ENCODE assay signal across 9 cellular contexts in genomic region chr10:18607503-18607902, GRCh38. TPM values are rescaled to one million over a fixed set of nuclear protein-coding genes. Genes with fewer than 3 reads are reported as not detected.
A peak's percentile ranks its signal among the peaks of the same experiment; 100 is the strongest.
DNase-seq lines count a peak whose midpoint lies in the region; ATAC-seq and TF ChIP-seq lines count a peak whose summit lies in the region.
"Had no signal": no experiment of that assay in that cellular context is flagged by ENCODE, and none has a peak within 500 bp of the region (broad histone marks: within the 10 kb centered on the region; RNA-seq: fewer than 3 reads in every experiment).

No MANE protein-coding gene starts in this region.

- peak; percentile 67 for ATAC-seq in GM21723 (IDR thresholded peaks at IDR 0.05; ENCODE audit: unreplicated experiment)
- ATAC-seq in activated T-helper 17 cell treated with anti-CD3 and anti-CD28 coated beads, Interleukin-2, amount 50 U/mL, for 72 hours (replicated peaks): no peak
- no peak for ATAC-seq in stimulated activated memory B cell treated with anti-CD40 and anti-IgM and Interleukin-4, amounts not matched to agents 10 μg/mL and 1 μg/mL and 100 μg/mL, for 72 hours
- no peak for ATAC-seq in HG03354 (IDR thresholded peaks at IDR 0.05; ENCODE audit: poor library complexity, severe bottlenecking, unreplicated experiment)
- ATAC-seq: left lung had no signal

- no peaks in the 10 kb centered on the region for H3K27me3 Mint-ChIP-seq in activated T-helper 17 cell treated with anti-CD3 and anti-CD28 coated beads, Interleukin-2, amount 50 U/mL, for 72 hours
- H3K27me3 Mint-ChIP-seq in stimulated activated memory B cell treated with anti-CD40 and anti-IgM and Interleukin-4, amounts not matched to agents 10 μg/mL and 1 μg/mL and 100 μg/mL, for 72 hours: no peaks in the 10 kb centered on the region
- H3K27me3 Mint-ChIP-seq in nephron progenitor cell (ENCODE audit: low read depth, poor library complexity): no peaks in the 10 kb centered on the region

- peaks cover 80% of the 10 kb centered on the region for H3K36me3 Mint-ChIP-seq in activated T-helper 17 cell treated with anti-CD3 and anti-CD28 coated beads, Interleukin-2, amount 50 U/mL, for 72 hours (ENCODE audit: low read depth)
- peaks cover 43% of the 10 kb centered on the region for H3K36me3 Mint-ChIP-seq in stimulated activated memory B cell treated with anti-CD40 and anti-IgM and Interleukin-4, amounts not matched to agents 10 μg/mL and 1 μg/mL and 100 μg/mL, for 72 hours
- H3K36me3 Mint-ChIP-seq in nephron progenitor cell (ENCODE audit: low read depth): peaks cover 69% of the 10 kb centered on the region

- H3K9me3 Mint-ChIP-seq in activated T-helper 17 cell treated with anti-CD3 and anti-CD28 coated beads, Interleukin-2, amount 50 U/mL, for 72 hours: no peaks in the 10 kb centered on the region
- no peaks in the 10 kb centered on the region for H3K9me3 Mint-ChIP-seq in stimulated activated memory B cell treated with anti-CD40 and anti-IgM and Interleukin-4, amounts not matched to agents 10 μg/mL and 1 μg/mL and 100 μg/mL, for 72 hours
- H3K9me3 Mint-ChIP-seq in nephron progenitor cell: no peaks in the 10 kb centered on the region

- DNase-seq in AG20443 (ENCODE audit: low spot score) (peak; percentile 72), OCI-M1 (lab: John Stamatoyannopoulos, UW) (peak; percentile 53), glomerular endothelial cell (ENCODE audit: extremely low read depth, low read depth, low spot score) (peak; percentile 64), nephron progenitor cell (no peak)
- DNase-seq: left lung had no signal

- H3K4me1 Mint-ChIP-seq in activated T-helper 17 cell treated with anti-CD3 and anti-CD28 coated beads, Interleukin-2, amount 50 U/mL, for 72 hours: peaks cover 4% of the 10 kb centered on the region
- H3K4me1 Mint-ChIP-seq in stimulated activated memory B cell treated with anti-CD40 and anti-IgM and Interleukin-4, amounts not matched to agents 10 μg/mL and 1 μg/mL and 100 μg/mL, for 72 hours: no peaks in the 10 kb centered on the region
- H3K4me1 Mint-ChIP-seq in nephron progenitor cell: peaks cover 17% of the 10 kb centered on the region

- no peak overlapping the region for H3K4me3 Mint-ChIP-seq in activated T-helper 17 cell treated with anti-CD3 and anti-CD28 coated beads, Interleukin-2, amount 50 U/mL, for 72 hours
- H3K4me3 Mint-ChIP-seq in stimulated activated memory B cell treated with anti-CD40 and anti-IgM and Interleukin-4, amounts not matched to agents 10 μg/mL and 1 μg/mL and 100 μg/mL, for 72 hours: no peak overlapping the region
- no peak overlapping the region for H3K4me3 Mint-ChIP-seq in nephron progenitor cell

- H3K27ac Mint-ChIP-seq in activated T-helper 17 cell treated with anti-CD3 and anti-CD28 coated beads, Interleukin-2, amount 50 U/mL, for 72 hours: no peak overlapping the region
- H3K27ac Mint-ChIP-seq in stimulated activated memory B cell treated with anti-CD40 and anti-IgM and Interleukin-4, amounts not matched to agents 10 μg/mL and 1 μg/mL and 100 μg/mL, for 72 hours: no peak overlapping the region
- H3K27ac Mint-ChIP-seq in nephron progenitor cell: no peak overlapping the region

- no peak for TF ChIP-seq CTCF in nephron progenitor cell (IDR thresholded peaks at IDR 0.05)

RNA-seq across cellular contexts. Expression of gene NSUN6, which starts 43.9 kb away (rescaled TPM):
- total RNA-seq in glomerular endothelial cell: 3.2 and 3.7 TPM in 2 replicates
- 10 to 100 TPM; 16.5 to 25.4 TPM for total RNA-seq in activated T-helper 17 cell treated with anti-CD3 and anti-CD28 coated beads, Interleukin-2, amount 50 U/mL, for 72 hours

RNA-seq across cellular contexts. Expression of gene ARL5B, which starts 51.7 kb away (rescaled TPM):
- 13.7 and 20.9 TPM in 2 replicates for total RNA-seq in glomerular endothelial cell
- 10 to 100 TPM in 1 of 2 donors, 1 to 10 TPM in 1; 8.9 to 24.8 TPM for total RNA-seq in activated T-helper 17 cell treated with anti-CD3 and anti-CD28 coated beads, Interleukin-2, amount 50 U/mL, for 72 hours
